Comparison of ENCODE assay signal across 3 cellular contexts in the genomic region with DNA sequence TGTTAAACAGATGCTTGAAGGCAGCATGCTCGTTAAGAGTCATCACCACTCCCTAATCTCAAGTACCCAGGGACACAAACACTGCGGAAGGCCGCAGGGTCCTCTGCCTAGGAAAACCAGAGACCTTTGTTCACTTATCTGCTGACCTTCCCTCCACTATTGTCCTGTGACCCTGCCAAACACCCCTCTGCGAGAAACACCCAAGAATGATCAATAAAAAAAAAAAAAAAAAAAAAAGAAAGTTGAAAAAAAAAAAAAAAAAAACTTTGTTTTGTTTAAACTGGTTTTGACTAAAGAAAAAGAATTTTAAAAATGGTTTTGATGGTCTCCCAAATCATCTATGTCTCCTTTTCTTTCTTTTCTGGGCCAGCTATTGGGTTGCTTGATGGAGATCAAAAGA. TPM values are rescaled to one million over a fixed set of nuclear protein-coding genes. Genes with fewer than 3 reads are reported as not detected.
"Had no signal": no experiment of that assay in that cellular context is flagged by ENCODE, and none has a peak within 500 bp of the region (broad histone marks: within the 10 kb centered on the region; RNA-seq: fewer than 3 reads in every experiment).

No MANE protein-coding gene starts in this region.

RNA-seq across cellular contexts. Expression of gene ADIPOQ, which starts 32.3 kb away (rescaled TPM):
- total RNA-seq: temporal lobe, upper lobe of right lung, uterus had no signal
